ENCODE assay signal across 18 cellular contexts in genomic region chr2:237819231-237819630, GRCh38. TPM values are rescaled to one million over a fixed set of nuclear protein-coding genes. Genes with fewer than 3 reads are reported as not detected.
DNase-seq lines count a peak whose midpoint lies in the region; ATAC-seq, FAIRE-seq and TF ChIP-seq lines count a peak whose summit lies in the region.
"Had no signal": no experiment of that assay in that cellular context is flagged by ENCODE, and none has a peak within 500 bp of the region (broad histone marks: within the 10 kb centered on the region; RNA-seq: fewer than 3 reads in every experiment).

No MANE protein-coding gene starts in this region.

- no TSS peak for BruUV-seq in endothelial cell of umbilical vein (replicated peaks; lab: Mats Ljungman, UMichigan)

- DNase-seq in NOMO-1 treated with DMSO at 0.1 percent for 48 hours (lab: John Stamatoyannopoulos, UW; ENCODE audit: unreplicated experiment) (peak; percentile 27), NOMO-1 treated with dmso at 0.1 percent for 144 hours (lab: John Stamatoyannopoulos, UW; ENCODE audit: unreplicated experiment) (no peak), endothelial cell of umbilical vein (ENCODE audit: low read depth, low spot score) (peak; percentile 6), SIG-M5 treated with dmso at 0.1 percent for 504 hours (lab: John Stamatoyannopoulos, UW; ENCODE audit: unreplicated experiment) (no peak), SJCRH30 (no peak), RPMI8226 (no peak), G401 (ENCODE audit: low spot score) (no peak)
- DNase-seq: C1 segment of cervical spinal cord, DMS153, GM23248, KBM-7, NCI-H1105, NCI-H187, NCI-H2171 treated with DMSO at 0.1 percent for 48 hours, NCI-H510A had no signal

- TF ChIP-seq POLR2A in endothelial cell of umbilical vein (IDR thresholded peaks at IDR 0.05; ENCODE audit: low read depth, low read length) = no peak

- no peaks in the 10 kb centered on the region for H3K9me1 ChIP-seq in endothelial cell of umbilical vein (replicated peaks; ENCODE audit: control insufficient read depth, extremely low read depth, insufficient read depth, low read length)

- CTCF ChIA-PET in endothelial cell of umbilical vein (lab: Charles Lee) = no interaction called here

- POLR2A ChIA-PET in endothelial cell of umbilical vein (lab: Charles Lee) = no interaction called here

- H3K27me3 ChIP-seq in endothelial cell of umbilical vein (ENCODE audit: control insufficient read depth in 2 of 2, insufficient read depth in 2 of 2, low read length in 2 of 2) (no peaks in the 10 kb centered on the region), SJCRH30 (peaks cover 9% of the 10 kb centered on the region; the same call in 1 of the 2 replicates)

- peak; percentile 57 for ATAC-seq in SK-N-SH treated with all-trans-retinoic acid at 6 μM for 48 hours

- dilution Hi-C loops in endothelial cell of umbilical vein (cut with MboI; ENCODE audit: extremely low pct_ligation_motif_present, low sequenced_read_pairs) = no loop called here

- no peak for FAIRE-seq in endothelial cell of umbilical vein (lab: Jason Lieb, UNC)

- H3K4me1 ChIP-seq in endothelial cell of umbilical vein (ENCODE audit: control insufficient read depth, extremely low read depth, insufficient read depth, low read length) (no peaks in the 10 kb centered on the region), SJCRH30 (no peaks in the 10 kb centered on the region)

- no peak overlapping the region for H3K27ac ChIP-seq in endothelial cell of umbilical vein (ENCODE audit: insufficient read depth, low read depth, low read length)
- H3K27ac ChIP-seq in SJCRH30 = no peak overlapping the region
- H3K27ac ChIP-seq: GM23248, RWPE1 had no signal

- no peaks in the 10 kb centered on the region for H4K20me1 ChIP-seq in endothelial cell of umbilical vein (replicated peaks; ENCODE audit: control insufficient read depth, extremely low read depth, insufficient read depth, low read length)

- H3K36me3 ChIP-seq in endothelial cell of umbilical vein (ENCODE audit: control insufficient read depth in 2 of 2, extremely low read depth in 1 of 2, insufficient read depth in 2 of 2, low read length in 2 of 2) (no peaks in the 10 kb centered on the region), SJCRH30 (no peaks in the 10 kb centered on the region)

- H3K79me2 ChIP-seq in endothelial cell of umbilical vein (ENCODE audit: control insufficient read depth, insufficient read depth, low read length) = no peaks in the 10 kb centered on the region

- H3K9me3 ChIP-seq in endothelial cell of umbilical vein (replicated peaks; ENCODE audit: control insufficient read depth, insufficient read depth, low read length) (no peaks in the 10 kb centered on the region), SJCRH30 (replicated peaks) (no peaks in the 10 kb centered on the region)

- no peak for TF ChIP-seq CTCF in endothelial cell of umbilical vein (IDR thresholded peaks at IDR 0.05; ENCODE audit: extremely low read depth in 1 of 2, insufficient read depth in 1 of 2, low read depth in 1 of 2, low read length in 2 of 2)

- H3K4me3 ChIP-seq in endothelial cell of umbilical vein (replicated peaks in 1 of 3; ENCODE audit: insufficient read depth in 1 of 3, low read depth in 1 of 3, low read length in 3 of 3) (no peak overlapping the region), SJCRH30 (no peak overlapping the region)
- H3K4me3 ChIP-seq: GM23248 had no signal

- in situ Hi-C loops in G401 (cut with HindIII; ENCODE audit: low sequenced_read_pairs) = no loop called here

- H3K4me2 ChIP-seq in endothelial cell of umbilical vein (ENCODE audit: insufficient read depth, low read length) = no peak overlapping the region

- H3K9ac ChIP-seq in endothelial cell of umbilical vein (replicated peaks; ENCODE audit: extremely low read depth, insufficient read depth, low read length) = no peak overlapping the region
- H3K9ac ChIP-seq: GM23248 had no signal

- no peak overlapping the region for H2AFZ ChIP-seq in endothelial cell of umbilical vein (ENCODE audit: low read depth, low read length)
- H2AFZ ChIP-seq: GM23248 had no signal

- intact Hi-C loops in endothelial cell of umbilical vein (cut with micrococcal nuclease) = no loop called here

TF ChIP-seq in SK-N-SH treated with all-trans-retinoic acid at 6 μM for 48 hours, 23 proteins besides CTCF, POLR2A, EP300 and RAD21 (continues in another document):
- TF ChIP-seq TSHZ2 (CRISPR knock-in tag; IDR thresholded peaks at IDR 0.05) (no peak), ARNTL (CRISPR knock-in tag; IDR thresholded peaks at IDR 0.05; ENCODE audit: borderline replicate concordance, low read depth) (no peak), RARB (CRISPR knock-in tag; IDR thresholded peaks at IDR 0.05) (no peak)

TF ChIP-seq in endothelial cell of umbilical vein, 7 proteins besides CTCF, POLR2A, EP300 and RAD21:
- TF ChIP-seq POLR2AphosphoS5 (IDR thresholded peaks at IDR 0.05; ENCODE audit: insufficient read depth, low read depth, low read length) = no peak
- no peak for TF ChIP-seq EZH2 (IDR thresholded peaks at IDR 0.05; ENCODE audit: borderline replicate concordance, low read depth, low read length, severe bottlenecking)
- no peak for TF ChIP-seq MAX (IDR thresholded peaks at IDR 0.05; ENCODE audit: insufficient read depth, insufficient read length)
- TF ChIP-seq MYC (IDR thresholded peaks at IDR 0.05; ENCODE audit: low read depth, low read length) = no peak
- TF ChIP-seq GATA2 (IDR thresholded peaks at IDR 0.05; ENCODE audit: insufficient read depth, insufficient read length, low read depth, low read length) = no peak
- no peak for TF ChIP-seq JUN (IDR thresholded peaks at IDR 0.05; ENCODE audit: borderline replicate concordance, insufficient read depth, insufficient read length, low read depth)
- TF ChIP-seq FOS (IDR thresholded peaks at IDR 0.05; ENCODE audit: borderline replicate concordance, insufficient read depth, low read length) = no peak
TF ChIP-seq in endothelial cell of umbilical vein: peak in this region for 0.

RNA-seq across cellular contexts. Expression of gene RBM44, which starts 20.7 kb away (rescaled TPM):
- 0.44 and 0.53 TPM in 2 replicates for total RNA-seq in endothelial cell of umbilical vein
- polyA plus RNA-seq in endothelial cell of umbilical vein = 0.14 and 0.16 TPM in 2 replicates
- polyA plus RNA-seq in endothelial cell of umbilical vein (2011; cell fraction: cytosol; rRNA removed) = 0.09 and 0.14 TPM in 2 replicates
- 1.7 and 2.0 TPM in 2 replicates for polyA plus RNA-seq in endothelial cell of umbilical vein (2011; cell fraction: nucleus; rRNA removed)
- 0.20 and 0.29 TPM in 2 replicates for polyA plus RNA-seq in endothelial cell of umbilical vein (2012)
- 0.38 TPM in 1 of 2 replicates, not detected in the other for polyA minus RNA-seq in endothelial cell of umbilical vein
- polyA minus RNA-seq in endothelial cell of umbilical vein (2011; cell fraction: cytosol; rRNA and poly(A)+ RNA removed) = not detected
- 0.87 and 1.0 TPM in 2 replicates for polyA minus RNA-seq in endothelial cell of umbilical vein (2011; cell fraction: nucleus; rRNA and poly(A)+ RNA removed)
- total RNA-seq in SJCRH30 (2014; rRNA removed; shearing (Covaris generic)) = 0.15 and 0.28 TPM in 2 replicates
- total RNA-seq in G401 (2014; rRNA removed; shearing (Covaris generic)) = 0.10 and 0.25 TPM in 2 replicates
- polyA plus RNA-seq: GM23248 had no signal

RNA-seq across cellular contexts. Expression of gene RAMP1, which starts 40.2 kb away (rescaled TPM):
- not detected in 2 replicates for total RNA-seq in endothelial cell of umbilical vein
- 0.18 TPM in 1 of 2 replicates, not detected in the other for polyA plus RNA-seq in endothelial cell of umbilical vein
- not detected in 2 replicates for polyA plus RNA-seq in endothelial cell of umbilical vein (2011; cell fraction: cytosol; rRNA removed)
- polyA plus RNA-seq in endothelial cell of umbilical vein (2011; cell fraction: nucleus; rRNA removed) = not detected in 2 replicates
- 0.31 TPM in 1 of 2 replicates, not detected in the other for polyA plus RNA-seq in endothelial cell of umbilical vein (2012)
- not detected in 2 replicates for polyA minus RNA-seq in endothelial cell of umbilical vein
- polyA minus RNA-seq in endothelial cell of umbilical vein (2011; cell fraction: cytosol; rRNA and poly(A)+ RNA removed) = not detected
- not detected in 2 replicates for polyA minus RNA-seq in endothelial cell of umbilical vein (2011; cell fraction: nucleus; rRNA and poly(A)+ RNA removed)
- total RNA-seq in SJCRH30 (2014; rRNA removed; shearing (Covaris generic)) = not detected in 2 replicates
- not detected in 2 replicates for total RNA-seq in G401 (2014; rRNA removed; shearing (Covaris generic))
- total RNA-seq: OCI-LY7 had no signal

Comparison
In these comparisons a context has a peak if more than half of its experiments do, and no peak if none do; other contexts are left out.
1. DNase-seq: peak in NOMO-1 treated with DMSO at 0.1 percent for 48 hours (single experiment) and endothelial cell of umbilical vein (single experiment); none in NOMO-1 treated with dmso at 0.1 percent for 144 hours (single experiment), SIG-M5 treated with dmso at 0.1 percent for 504 hours (single experiment), SJCRH30 (0 of 2), RPMI8226 (single experiment) and G401 (single experiment).